23 cellular contexts compared by ENCODE assay signal in the genomic region with DNA sequence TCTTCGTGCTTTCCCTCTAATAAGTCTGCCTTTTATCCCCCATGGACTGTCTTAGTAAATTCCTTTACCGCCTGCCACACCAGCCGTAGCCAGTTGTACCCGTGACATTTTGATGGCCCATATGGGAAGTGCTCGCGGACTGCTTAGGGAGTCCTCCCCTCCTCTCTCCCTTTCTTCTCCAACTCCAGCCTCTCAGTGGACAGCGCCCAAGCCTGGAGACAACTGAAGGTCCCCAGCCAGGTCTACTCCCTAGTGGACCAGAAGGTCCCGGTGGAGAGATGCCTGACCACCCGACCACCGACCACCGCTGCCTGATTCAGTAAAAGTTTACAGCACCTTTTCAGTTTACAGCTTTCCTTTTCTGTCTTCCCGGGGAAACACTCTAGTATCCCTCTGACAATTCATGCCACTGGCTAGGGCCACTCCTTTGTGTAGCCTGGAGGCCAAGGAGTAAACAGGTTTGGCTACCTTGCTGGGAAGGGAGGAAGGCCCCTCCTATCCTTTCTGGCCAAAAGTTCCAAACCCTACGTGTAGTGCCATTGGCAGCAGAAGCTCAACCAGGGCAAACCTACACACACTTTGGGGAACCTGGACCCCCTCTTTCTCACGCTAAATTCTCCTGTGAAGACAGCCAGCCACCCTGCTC. TPM values are rescaled to one million over a fixed set of nuclear protein-coding genes. Genes with fewer than 3 reads are reported as not detected.
DNase-seq lines count a peak whose midpoint lies in the region; ATAC-seq and TF ChIP-seq lines count a peak whose summit lies in the region.
"Had no signal": no experiment of that assay in that cellular context is flagged by ENCODE, and none has a peak within 500 bp of the region (broad histone marks: within the 10 kb centered on the region; RNA-seq: fewer than 3 reads in every experiment).

No MANE protein-coding gene starts in this region.

- no peaks in the 10 kb centered on the region for H3K36me3 ChIP-seq in breast epithelium
- H3K36me3 ChIP-seq in prostate gland = no peaks in the 10 kb centered on the region

- no peak for TF ChIP-seq CTCF in breast epithelium (IDR thresholded peaks at IDR 0.05)
- TF ChIP-seq CTCF in prostate gland (IDR thresholded peaks at IDR 0.05) = no peak

- DNase-seq in activated effector memory CD4-positive, alpha-beta T cell treated with anti-CD3 and anti-CD28 coated beads, Interleukin-2, amount 50 U/mL, for 16 hours = peak; percentile 42
- no peak for DNase-seq in activated effector memory CD4-positive, alpha-beta T cell treated with Interleukin-2 at 50 U/mL for 16 hours
- DNase-seq in breast epithelium (ENCODE audit: low spot score in 2 of 2) (peak in 1 of 2 donors; percentile 20), left colon (no peak), ureter (ENCODE audit: low spot score) (peak; percentile 44), prostate gland (ENCODE audit: low spot score) (no peak), retina (no peak), NK-92 (lab: John Stamatoyannopoulos, UW; ENCODE audit: unreplicated experiment) (no peak)
- DNase-seq: 8988T; CD4-positive, CD25-positive, alpha-beta regulatory T cell; COR-L47; GF-D8; NCI-H1105 treated with DMSO at 0.1 percent for 48 hours; NCI-H1694; NCI-H2081 treated with DMSO at 0.1 percent for 48 hours; NCI-H510A; NCI-H748 treated with DMSO at 0.1 percent for 48 hours; OCI-M1; RPMI8226 had no signal

- H3K9me3 ChIP-seq in breast epithelium (no peaks in the 10 kb centered on the region), prostate gland (no peaks in the 10 kb centered on the region)

- peak; percentile 78 for ATAC-seq in left colon
- ATAC-seq: GM23338, K562 had no signal

- intact Hi-C loops in breast epithelium (cut with DNase I; ENCODE audit: low total_unique reads) = no loop called here
- intact Hi-C loops in left colon (cut with DNase I, micrococcal nuclease) = no loop called here
- intact Hi-C loops in prostate gland (cut with DNase I) = no loop called here

- H3K27me3 ChIP-seq in breast epithelium (no peaks in the 10 kb centered on the region), prostate gland (replicated peaks; ENCODE audit: insufficient read depth) (no peaks in the 10 kb centered on the region)

- H3K27ac ChIP-seq in breast epithelium = peak overlapping the region; percentile 40 to 66
- H3K27ac ChIP-seq in prostate gland = no peak overlapping the region

- H3K4me1 ChIP-seq in breast epithelium = no peaks in the 10 kb centered on the region
- no peaks in the 10 kb centered on the region for H3K4me1 ChIP-seq in prostate gland (replicated peaks)

- TF ChIP-seq POLR2A in breast epithelium (IDR thresholded peaks at IDR 0.05) (no peak), prostate gland (IDR thresholded peaks at IDR 0.05) (no peak)

- WGBS in prostate gland = 63% methylated on average over 14 of the region's 14 CpGs

- peak overlapping the region in 1 of 3 donors; percentile 18 for H3K4me3 ChIP-seq in breast epithelium
- no peak overlapping the region for H3K4me3 ChIP-seq in prostate gland
- H3K4me3 ChIP-seq: GM23338, K562 had no signal

RNA-seq across cellular contexts. Expression of a gene that starts 18.0 kb away (rescaled TPM):
- total RNA-seq in breast epithelium (not detected), left colon (1 to 10 TPM in 1 of 2 donors, not detected in 1; 6.1 TPM), ureter (not detected), prostate gland (not detected)
- total RNA-seq: B cell; CD4-positive, CD25-positive, alpha-beta regulatory T cell; GM23338; SK-MEL-5 had no signal

RNA-seq across cellular contexts. Expression of a gene that starts 29.8 kb away (rescaled TPM):
- total RNA-seq in breast epithelium = not detected
- 1 to 10 TPM in 1 of 2 donors, not detected in 1; 2.4 TPM for total RNA-seq in left colon
- total RNA-seq in ureter = not detected
- total RNA-seq in prostate gland = 1 to 10 TPM in 1 of 2 donors, not detected in 1; 7.0 TPM
- total RNA-seq: B cell; CD4-positive, CD25-positive, alpha-beta regulatory T cell; GM23338; SK-MEL-5 had no signal

RNA-seq across cellular contexts. Expression of a gene that starts 40.6 kb away (rescaled TPM):
- total RNA-seq in breast epithelium = 10 to 100 TPM in 2 of 3 donors, 1 to 10 TPM in 1; 7.0 to 16.0 (median 12.5) TPM
- total RNA-seq in left colon = 1 to 10 TPM; 3.1 to 6.2 TPM
- 12.4 TPM for total RNA-seq in ureter
- 10 to 100 TPM in 1 of 2 donors, 1 to 10 TPM in 1; 9.8 to 10.3 TPM for total RNA-seq in prostate gland

Comparison
In these comparisons a context has a peak if more than half of its experiments do, and no peak if none do; other contexts are left out.
1. DNase-seq: peak in activated effector memory CD4-positive, alpha-beta T cell treated with anti-CD3 and anti-CD28 coated beads, Interleukin-2, amount 50 U/mL, for 16 hours (single experiment) and ureter (single experiment); none in activated effector memory CD4-positive, alpha-beta T cell treated with Interleukin-2 at 50 U/mL for 16 hours (single experiment), left colon (0 of 2), prostate gland (single experiment), retina (single experiment) and NK-92 (single experiment).
2. H3K27ac ChIP-seq: peak in breast epithelium (2 of 2); none in prostate gland (0 of 2).